19 cellular contexts compared by ENCODE assay signal in genomic region chr17:19750835-19751234, GRCh38. TPM values are rescaled to one million over a fixed set of nuclear protein-coding genes. Genes with fewer than 3 reads are reported as not detected.
DNase-seq lines count a peak whose midpoint lies in the region; ATAC-seq, FAIRE-seq and TF ChIP-seq lines count a peak whose summit lies in the region.
"Had no signal": no experiment of that assay in that cellular context is flagged by ENCODE, and none has a peak within 500 bp of the region (broad histone marks: within the 10 kb centered on the region; RNA-seq: fewer than 3 reads in every experiment).

No MANE protein-coding gene starts in this region.

- no peaks in the 10 kb centered on the region for H3K9me3 ChIP-seq in mammary epithelial cell (replicated peaks; ENCODE audit: insufficient read depth, low read length)
- no peaks in the 10 kb centered on the region for H3K9me3 ChIP-seq in osteoblast (ENCODE audit: low read depth, low read length)
- H3K9me3 ChIP-seq: prostate gland, upper lobe of left lung had no signal

- peak in 1 of 2 donors; percentile 5 for TF ChIP-seq CTCF in mammary epithelial cell (conservative IDR thresholded peaks at IDR 0.05 in 1 of 2, IDR thresholded peaks at IDR 0.05 in 1 of 2; ENCODE audit: extremely low read depth in 1 of 2, insufficient read depth in 1 of 2, low read depth in 1 of 2, low read length in 2 of 2)
- TF ChIP-seq CTCF in osteoblast (IDR thresholded peaks at IDR 0.05; ENCODE audit: extremely low read depth, low read depth, low read length): no peak

- FAIRE-seq in HTR-8/SVneo (lab: Jason Lieb, UNC): peak; percentile 71
- FAIRE-seq: islet of Langerhans had no signal

- H3K4me3 ChIP-seq in mammary epithelial cell (replicated peaks in 1 of 3; ENCODE audit: insufficient read depth in 1 of 3, low read depth in 2 of 3, low read length in 3 of 3) (no peak overlapping the region), osteoblast (ENCODE audit: insufficient read depth, low read length) (no peak overlapping the region)
- H3K4me3 ChIP-seq: prostate gland, skin epidermis, upper lobe of left lung had no signal

- H3K4me1 ChIP-seq in mammary epithelial cell (ENCODE audit: insufficient read depth, low read length): peaks cover 58% of the 10 kb centered on the region
- H3K4me1 ChIP-seq in osteoblast (ENCODE audit: insufficient read depth, low read length): peaks cover 28% of the 10 kb centered on the region
- H3K4me1 ChIP-seq: prostate gland had no signal

- in situ Hi-C loops in mammary epithelial cell (cut with MboI; ENCODE audit: low sequenced_read_pairs in 2 of 2): loop anchor here in 1 of 2 donors (5.0 to 10.0 kb wide), 2 partner anchors 34 to 96 kb away; partner anchors contain the start of gene SLC47A2

- no peak overlapping the region for H3K9ac ChIP-seq in mammary epithelial cell (ENCODE audit: insufficient read depth, low read length)

- H3K27me3 ChIP-seq in mammary epithelial cell (ENCODE audit: insufficient read depth, low read length) (no peaks in the 10 kb centered on the region), osteoblast (ENCODE audit: insufficient read depth, low read length) (no peaks in the 10 kb centered on the region)
- H3K27me3 ChIP-seq: upper lobe of left lung had no signal

- H3K27ac ChIP-seq in mammary epithelial cell (ENCODE audit: insufficient read depth, low read depth, low read length) (peak overlapping the region; percentile 18), osteoblast (ENCODE audit: low read depth, low read length) (no peak overlapping the region)
- H3K27ac ChIP-seq: prostate gland had no signal

- DNase-seq in 8988T: peak; percentile 52
- DNase-seq in HTR-8/SVneo (ENCODE audit: insufficient read length, low spot score): no peak
- peak; percentile 66 for DNase-seq in mammary epithelial cell
- peak; percentile 77 for DNase-seq in osteoblast (ENCODE audit: insufficient read length, low spot score, missing footprints)
- no peak for DNase-seq in NCI-H510A (lab: John Stamatoyannopoulos, UW)
- no peak for DNase-seq in activated CD8-positive, alpha-beta memory T cell treated with anti-CD3 and anti-CD28 coated beads, Interleukin-2, amount 50 U/mL, for 48 hours
- DNase-seq in OCI-M2 (lab: John Stamatoyannopoulos, UW; ENCODE audit: unreplicated experiment): no peak
- DNase-seq: activated CD4-positive, alpha-beta T cell treated with anti-CD3 and anti-CD28 coated beads for 48 hours; CD4-positive, alpha-beta T cell; HFFc6; naive thymus-derived CD4-positive, alpha-beta T cell; NCI-H1092 treated with DMSO at 0.1 percent for 48 hours; NCI-H510A treated with DMSO at 0.1 percent for 48 hours; stimulated activated CD4-positive, alpha-beta T cell treated with anti-CD3 and anti-CD28 coated beads, Interleukin-2, amount 100 ng/mL, for 48 hours; upper lobe of left lung had no signal

- dilution Hi-C loops in mammary epithelial cell (cut with HindIII; ENCODE audit: low sequenced_read_pairs): loop anchor here (5.0 to 25.0 kb wide), 2 partner anchors 104 to 389 kb away; partner anchors contain the start of genes ALDH3A2 and B9D1

- no peaks in the 10 kb centered on the region for H3K36me3 ChIP-seq in mammary epithelial cell (ENCODE audit: insufficient read depth, low read length)
- H3K36me3 ChIP-seq in osteoblast (ENCODE audit: insufficient read depth, low read length): no peaks in the 10 kb centered on the region
- H3K36me3 ChIP-seq: prostate gland, upper lobe of left lung had no signal

- H3K4me2 ChIP-seq in mammary epithelial cell (ENCODE audit: insufficient read depth, low read depth, low read length): no peak overlapping the region
- H3K4me2 ChIP-seq in osteoblast (ENCODE audit: insufficient read depth, low read length): no peak overlapping the region

- no peak for ATAC-seq in GM19035 (IDR thresholded peaks at IDR 0.05; ENCODE audit: unreplicated experiment)
- ATAC-seq: naive thymus-derived CD4-positive, alpha-beta T cell had no signal

- H4K20me1 ChIP-seq in mammary epithelial cell (ENCODE audit: insufficient read depth, low read length): no peaks in the 10 kb centered on the region
- no peaks in the 10 kb centered on the region for H4K20me1 ChIP-seq in osteoblast (ENCODE audit: insufficient read depth, low read length)

- intact Hi-C loops in mammary epithelial cell (cut with micrococcal nuclease): loop anchor here (5.0 kb wide), 1 partner anchor 174 kb away; no protein-coding TSS in a partner anchor

- WGBS in mammary epithelial cell (ENCODE audit: low coverage, missing lambda C conversion rate): 29% methylated on average over 3 of the region's 3 CpGs

- H3K79me2 ChIP-seq in mammary epithelial cell (ENCODE audit: insufficient read depth, low read length) (no peaks in the 10 kb centered on the region), osteoblast (ENCODE audit: insufficient read depth, low read length) (no peaks in the 10 kb centered on the region)

- BruUV-seq in mammary epithelial cell (replicated peaks; lab: Mats Ljungman, UMichigan): no TSS peak

- CTCF ChIA-PET in mammary epithelial cell (lab: Charles Lee; ENCODE audit: low non-redundant PET): no interaction called here

- H2AFZ ChIP-seq in mammary epithelial cell (ENCODE audit: low read depth, low read length): peak overlapping the region; percentile 24
- H2AFZ ChIP-seq in osteoblast (ENCODE audit: low read length): no peak overlapping the region

RNA-seq across cellular contexts. Expression of gene ALDH3A1, which starts 2.7 kb away (rescaled TPM):
- total RNA-seq in mammary epithelial cell: 10 to 100 TPM in 1 of 2 donors, under 1 TPM in 1; 0.49 to 21.8 TPM
- polyA plus RNA-seq in mammary epithelial cell: 6.9 TPM
- polyA minus RNA-seq in mammary epithelial cell: 16.7 TPM
- under 0.01 TPM in 1 of 2 replicates, not detected in the other for total RNA-seq in osteoblast
- total RNA-seq: CD4-positive, alpha-beta T cell had no signal
- polyA plus RNA-seq: naive thymus-derived CD4-positive, alpha-beta T cell had no signal

RNA-seq across cellular contexts. Expression of gene SLC47A2, which starts 34.5 kb away (rescaled TPM):
- total RNA-seq in mammary epithelial cell: 1 to 10 TPM; 1.5 to 9.5 TPM
- 0.60 TPM for polyA plus RNA-seq in mammary epithelial cell
- 3.0 TPM for polyA minus RNA-seq in mammary epithelial cell
- not detected in 2 replicates for total RNA-seq in osteoblast
- total RNA-seq: CD4-positive, alpha-beta T cell; HFFc6; naive thymus-derived CD4-positive, alpha-beta T cell; prostate gland had no signal
- polyA plus RNA-seq: naive thymus-derived CD4-positive, alpha-beta T cell had no signal

Comparison
In these comparisons a context has a peak if more than half of its experiments do, and no peak if none do; other contexts are left out.
1. DNase-seq: peak in 8988T (single experiment), mammary epithelial cell (single experiment) and osteoblast (single experiment); none in HTR-8/SVneo (single experiment), NCI-H510A (single experiment), activated CD8-positive, alpha-beta memory T cell treated with anti-CD3 and anti-CD28 coated beads, Interleukin-2, amount 50 U/mL, for 48 hours (single experiment) and OCI-M2 (single experiment).